8 cellular contexts compared by ENCODE assay signal in the genomic region with DNA sequence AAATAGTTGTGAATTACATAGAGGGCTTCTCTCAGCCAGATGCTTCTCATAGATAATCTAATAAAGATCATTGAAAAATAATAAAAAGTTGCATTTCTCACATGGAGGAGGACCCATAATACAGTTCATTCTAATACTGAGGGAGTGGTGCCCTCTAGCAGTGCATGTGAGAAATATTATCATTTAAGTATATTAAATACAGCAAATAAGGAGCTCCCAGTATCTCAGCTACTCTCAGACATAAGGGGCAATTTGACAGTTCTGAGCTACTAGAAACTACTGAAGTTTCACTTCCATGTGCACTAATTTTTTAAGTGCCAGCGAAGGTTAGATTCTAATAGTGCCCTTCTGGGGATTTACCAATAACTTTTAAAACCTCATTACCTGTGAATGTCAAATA.
DNase-seq lines count a peak whose midpoint lies in the region; ATAC-seq and TF ChIP-seq lines count a peak whose summit lies in the region.

No MANE protein-coding gene starts in this region.

- peak; percentile 45 for DNase-seq in D341Med (ENCODE audit: low spot score)
- DNase-seq in OCI-M1 (lab: John Stamatoyannopoulos, UW), result peak; percentile 44
- no peak for DNase-seq in left cardiac atrium
- no peak for DNase-seq in activated gamma-delta T cell treated with Interleukin-2 at 50 U/mL for 16 hours
- DNase-seq in activated T-cell treated with anti-CD3 and anti-CD28 coated beads, Interleukin-2, amount 50 U/mL, for 4 hours, result no peak
- no peak for DNase-seq in endothelial cell (ENCODE audit: low spot score)

- H3K4me1 Mint-ChIP-seq in activated T-cell treated with anti-CD3 and anti-CD28 coated beads, Interleukin-2, amount 50 U/mL, for 4 hours (ENCODE audit: low read depth), result no peaks in the 10 kb centered on the region
- H3K4me1 Mint-ChIP-seq in endothelial cell (ENCODE audit: unreplicated experiment), result no peaks in the 10 kb centered on the region

- ATAC-seq in GM19372 (IDR thresholded peaks at IDR 0.05; ENCODE audit: low read depth, unreplicated experiment), result peak; percentile 63
- ATAC-seq in HG03432 (IDR thresholded peaks at IDR 0.05; ENCODE audit: unreplicated experiment), result peak; percentile 87
- peak; percentile 75 to 80 for ATAC-seq in left cardiac atrium
- ATAC-seq in activated T-cell treated with anti-CD3 and anti-CD28 coated beads, Interleukin-2, amount 50 U/mL, for 4 hours, result no peak

- no peak for TF ChIP-seq CTCF in endothelial cell (IDR thresholded peaks at IDR 0.05; ENCODE audit: unreplicated experiment)

- peaks cover 3% of the 10 kb centered on the region for H3K27me3 Mint-ChIP-seq in activated T-cell treated with anti-CD3 and anti-CD28 coated beads, Interleukin-2, amount 50 U/mL, for 4 hours (ENCODE audit: low read depth)
- H3K27me3 Mint-ChIP-seq in endothelial cell (ENCODE audit: unreplicated experiment), result peaks cover 1% of the 10 kb centered on the region

- H3K36me3 Mint-ChIP-seq in activated T-cell treated with anti-CD3 and anti-CD28 coated beads, Interleukin-2, amount 50 U/mL, for 4 hours (ENCODE audit: insufficient read depth), result no peaks in the 10 kb centered on the region
- peaks cover 3% of the 10 kb centered on the region for H3K36me3 Mint-ChIP-seq in endothelial cell (ENCODE audit: low read depth, unreplicated experiment)

- intact Hi-C loops in left cardiac atrium (cut with DNase I), result loop anchor here in 1 of 2 donors (5.0 kb wide), 1 partner anchor 655 kb away; no protein-coding TSS in a partner anchor

- no peaks in the 10 kb centered on the region for H3K9me3 Mint-ChIP-seq in activated T-cell treated with anti-CD3 and anti-CD28 coated beads, Interleukin-2, amount 50 U/mL, for 4 hours
- peaks cover 21% of the 10 kb centered on the region for H3K9me3 Mint-ChIP-seq in endothelial cell (ENCODE audit: unreplicated experiment)

- no peak overlapping the region for H3K27ac Mint-ChIP-seq in endothelial cell (ENCODE audit: unreplicated experiment)

- H3K4me3 Mint-ChIP-seq in activated T-cell treated with anti-CD3 and anti-CD28 coated beads, Interleukin-2, amount 50 U/mL, for 4 hours, result no peak overlapping the region
- no peak overlapping the region for H3K4me3 Mint-ChIP-seq in endothelial cell (ENCODE audit: unreplicated experiment)

Comparison
In these comparisons a context has a peak if more than half of its experiments do, and no peak if none do; other contexts are left out.
1. DNase-seq: peak in D341Med (single experiment) and OCI-M1 (single experiment); none in left cardiac atrium (single experiment), activated gamma-delta T cell treated with Interleukin-2 at 50 U/mL for 16 hours (single experiment), activated T-cell treated with anti-CD3 and anti-CD28 coated beads, Interleukin-2, amount 50 U/mL, for 4 hours (single experiment) and endothelial cell (single experiment).
2. ATAC-seq: peak in GM19372 (single experiment), HG03432 (single experiment) and left cardiac atrium (2 of 2); none in activated T-cell treated with anti-CD3 and anti-CD28 coated beads, Interleukin-2, amount 50 U/mL, for 4 hours (0 of 2).